ENCODE assay signal across 8 cellular contexts in the genomic region with DNA sequence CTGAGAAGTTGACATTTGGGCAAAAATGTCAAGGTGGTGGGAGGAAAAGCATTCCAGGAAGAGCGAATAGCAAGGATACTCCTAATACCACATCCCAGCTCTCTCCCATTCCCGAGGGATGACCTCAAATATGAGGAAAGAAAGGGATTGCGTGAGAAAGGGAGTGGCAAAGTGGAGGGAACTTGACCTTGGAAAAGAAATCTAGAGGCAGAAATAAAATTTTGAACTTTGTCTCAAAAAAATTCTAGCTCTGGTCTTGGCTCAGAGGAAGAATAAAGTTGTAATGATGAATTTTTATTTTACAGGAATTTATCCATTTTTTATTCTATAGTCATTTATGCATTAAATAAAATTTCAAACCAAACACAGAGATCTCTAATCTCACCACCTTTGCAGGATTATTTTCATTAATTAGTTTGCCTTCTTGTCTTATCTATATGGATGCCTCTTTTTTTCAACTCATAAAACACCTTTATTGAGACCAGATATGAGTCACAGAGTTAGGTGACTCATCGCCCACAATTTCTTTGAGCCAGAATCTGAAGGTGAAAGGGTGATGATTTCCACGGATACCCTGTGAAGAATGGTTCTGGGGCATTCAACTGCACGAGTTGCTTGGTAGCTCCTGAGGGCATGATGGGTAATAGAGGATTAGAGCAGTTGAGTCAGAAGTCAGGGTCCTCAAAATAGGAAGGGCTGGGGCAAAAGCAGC.
DNase-seq lines count a peak whose midpoint lies in the region; ATAC-seq and TF ChIP-seq lines count a peak whose summit lies in the region.

No MANE protein-coding gene starts in this region.

- H3K27me3 Mint-ChIP-seq in activated naive CD8-positive, alpha-beta T cell treated with anti-CD3 and anti-CD28 coated beads, Interleukin-2, amount 10 ng/mL, durations not matched to agents 7 days and 5 days = no peaks in the 10 kb centered on the region

- no peak for TF ChIP-seq EP300 in suprapubic skin (IDR thresholded peaks at IDR 0.05)

- POLR2A ChIA-PET in activated naive CD8-positive, alpha-beta T cell treated with anti-CD3 and anti-CD28 coated beads, Interleukin-2, amount 10 ng/mL, durations not matched to agents 7 days and 5 days (lab: Charles Lee) = interaction anchor here (0.7 to 1.0 kb wide), 2 partner anchors 10 to 12 kb away, joined by 3 read pairs; no protein-coding TSS in a partner anchor

- H3K4me3 ChIP-seq in suprapubic skin = no peak overlapping the region

- H3K27ac Mint-ChIP-seq in activated naive CD8-positive, alpha-beta T cell treated with anti-CD3 and anti-CD28 coated beads, Interleukin-2, amount 10 ng/mL, durations not matched to agents 7 days and 5 days = peak overlapping the region; percentile 82

- peak; percentile 75 for ATAC-seq in GM21717 (IDR thresholded peaks at IDR 0.05; ENCODE audit: unreplicated experiment)
- ATAC-seq in activated naive CD8-positive, alpha-beta T cell treated with anti-CD3 and anti-CD28 coated beads, Interleukin-2, amount 10 ng/mL, durations not matched to agents 7 days and 5 days (ENCODE audit: low read depth) = peak; percentile 85
- ATAC-seq in left ventricle myocardium superior = no peak

- intact Hi-C loops in left ventricle myocardium superior (cut with micrococcal nuclease) = no loop called here

- peaks cover 35% of the 10 kb centered on the region for H3K4me1 Mint-ChIP-seq in activated naive CD8-positive, alpha-beta T cell treated with anti-CD3 and anti-CD28 coated beads, Interleukin-2, amount 10 ng/mL, durations not matched to agents 7 days and 5 days

- no peak for TF ChIP-seq POLR2A in suprapubic skin (IDR thresholded peaks at IDR 0.05)

- no peak for TF ChIP-seq CTCF in suprapubic skin (IDR thresholded peaks at IDR 0.05)

- 63% methylated on average over 6 of the region's 6 CpGs for WGBS in suprapubic skin

- no peaks in the 10 kb centered on the region for H3K9me3 ChIP-seq in suprapubic skin

- H3K4me3 Mint-ChIP-seq in activated naive CD8-positive, alpha-beta T cell treated with anti-CD3 and anti-CD28 coated beads, Interleukin-2, amount 10 ng/mL, durations not matched to agents 7 days and 5 days = peak overlapping the region; percentile 56

- peaks cover 3% of the 10 kb centered on the region for H3K9me3 Mint-ChIP-seq in activated naive CD8-positive, alpha-beta T cell treated with anti-CD3 and anti-CD28 coated beads, Interleukin-2, amount 10 ng/mL, durations not matched to agents 7 days and 5 days

- no peaks in the 10 kb centered on the region for H3K36me3 ChIP-seq in suprapubic skin

- in situ Hi-C loops in SK-MEL-5 (cut with HindIII; ENCODE audit: low pct_unique_long_range_greater_than_20kb, low sequenced_read_pairs) = no loop called here

- peaks cover 12% of the 10 kb centered on the region for H3K36me3 Mint-ChIP-seq in activated naive CD8-positive, alpha-beta T cell treated with anti-CD3 and anti-CD28 coated beads, Interleukin-2, amount 10 ng/mL, durations not matched to agents 7 days and 5 days

- peak; percentile 8 for DNase-seq in SK-MEL-5 (ENCODE audit: low read depth, low spot score)
- no peak for DNase-seq in activated naive CD8-positive, alpha-beta T cell treated with anti-CD3 and anti-CD28 coated beads, Interleukin-2, amount 10 ng/mL, durations not matched to agents 7 days and 5 days
- peak; percentile 14 to 66 for DNase-seq in stimulated activated CD4-positive, alpha-beta T cell treated with anti-CD3 and anti-CD28 coated beads, Interleukin-1b, Interleukin-23, amount 100 ng/mL, for 4 hours (ENCODE audit: low read depth in 2 of 2)
- no peak for DNase-seq in D341Med (ENCODE audit: low spot score)
- no peak for DNase-seq in left ventricle myocardium superior
- no peak for DNase-seq in COR-L47 (lab: John Stamatoyannopoulos, UW)
- DNase-seq in suprapubic skin (ENCODE audit: low spot score in 2 of 2) = no peak

- H3K27ac ChIP-seq in suprapubic skin = no peak overlapping the region

- no peaks in the 10 kb centered on the region for H3K4me1 ChIP-seq in suprapubic skin

- no peaks in the 10 kb centered on the region for H3K27me3 ChIP-seq in suprapubic skin

Comparison
In these comparisons a context has a peak if more than half of its experiments do, and no peak if none do; other contexts are left out.
1. DNase-seq: peak in SK-MEL-5 (single experiment) and stimulated activated CD4-positive, alpha-beta T cell treated with anti-CD3 and anti-CD28 coated beads, Interleukin-1b, Interleukin-23, amount 100 ng/mL, for 4 hours (2 of 2); none in activated naive CD8-positive, alpha-beta T cell treated with anti-CD3 and anti-CD28 coated beads, Interleukin-2, amount 10 ng/mL, durations not matched to agents 7 days and 5 days (single experiment), D341Med (single experiment), left ventricle myocardium superior (single experiment), COR-L47 (single experiment) and suprapubic skin (0 of 2).